Comparison of ENCODE assay signal across 16 cellular contexts in genomic region chr12:76872415-76872814, GRCh38. TPM values are rescaled to one million over a fixed set of nuclear protein-coding genes. Genes with fewer than 3 reads are reported as not detected.
DNase-seq lines count a peak whose midpoint lies in the region; ATAC-seq and TF ChIP-seq lines count a peak whose summit lies in the region.
"Had no signal": no experiment of that assay in that cellular context is flagged by ENCODE, and none has a peak within 500 bp of the region (broad histone marks: within the 10 kb centered on the region; RNA-seq: fewer than 3 reads in every experiment).

No MANE protein-coding gene starts in this region.

- WGBS in esophagus muscularis mucosa, result 86% methylated on average over 5 of the region's 5 CpGs

- H3K4me3 ChIP-seq in iPS-20b (ENCODE audit: low read length), result peak overlapping the region; percentile 44; the same call in 1 of the 2 replicates
- no peak overlapping the region for H3K4me3 ChIP-seq in brain microvascular endothelial cell (ENCODE audit: low read depth, low read length)
- H3K4me3 ChIP-seq in esophagus muscularis mucosa, result no peak overlapping the region
- H3K4me3 ChIP-seq: HAP-1 had no signal

- no peak for TF ChIP-seq EP300 in esophagus muscularis mucosa (IDR thresholded peaks at IDR 0.05)

- no peak for TF ChIP-seq POLR2A in esophagus muscularis mucosa (IDR thresholded peaks at IDR 0.05; ENCODE audit: low read depth)

- DNase-seq in NCI-H82 (lab: John Stamatoyannopoulos, UW), result peak; percentile 54
- DNase-seq in NCI-H82 treated with DMSO at 0.1 percent for 48 hours (lab: John Stamatoyannopoulos, UW; ENCODE audit: unreplicated experiment), result no peak
- DNase-seq in activated T-cell treated with anti-CD3 and anti-CD28 coated beads for 4 hours, result no peak
- no peak for DNase-seq in brain microvascular endothelial cell
- no peak for DNase-seq in esophagus muscularis mucosa (ENCODE audit: extremely low spot score)
- DNase-seq: BE2C; CD8-positive, alpha-beta T cell; NCI-H1417; NCI-H2029 treated with DMSO at 0.1 percent for 48 hours; NCI-H2171 treated with DMSO at 0.1 percent for 48 hours; NCI-H774 had no signal

- H3K27ac ChIP-seq in iPS-20b (ENCODE audit: low read length) (no peak overlapping the region), brain microvascular endothelial cell (no peak overlapping the region), esophagus muscularis mucosa (replicated peaks in 1 of 4) (peak overlapping the region in 2 of 4 donors; percentile 68 to 80)
- H3K27ac ChIP-seq: 22Rv1 had no signal

- TF ChIP-seq CTCF in brain (conservative IDR thresholded peaks at IDR 0.05), result no peak
- TF ChIP-seq CTCF in brain microvascular endothelial cell (IDR thresholded peaks at IDR 0.05; ENCODE audit: low read depth, low read length, missing control alignments), result no peak
- no peak for TF ChIP-seq CTCF in esophagus muscularis mucosa (IDR thresholded peaks at IDR 0.05)

- peaks cover 58% of the 10 kb centered on the region for H3K36me3 Mint-ChIP-seq in brain
- H3K36me3 Mint-ChIP-seq in activated T-helper 17 cell treated with anti-CD3 and anti-CD28 coated beads, Interleukin-2, amount 50 U/mL, for 72 hours (ENCODE audit: low read depth), result no peaks in the 10 kb centered on the region
- H3K36me3 Mint-ChIP-seq: CD8-positive, alpha-beta T cell had no signal

- in situ Hi-C loops in brain microvascular endothelial cell (cut with HindIII; ENCODE audit: low pct_ligation_motif_present, low sequenced_read_pairs), result no loop called here

- H3K4me1 Mint-ChIP-seq in brain, result peaks cover 90% of the 10 kb centered on the region
- no peaks in the 10 kb centered on the region for H3K4me1 Mint-ChIP-seq in activated T-helper 17 cell treated with anti-CD3 and anti-CD28 coated beads, Interleukin-2, amount 50 U/mL, for 72 hours

- H3K27me3 ChIP-seq in iPS-20b (ENCODE audit: insufficient read depth, low read length) (no peaks in the 10 kb centered on the region), brain microvascular endothelial cell (replicated peaks) (no peaks in the 10 kb centered on the region), esophagus muscularis mucosa (no peaks in the 10 kb centered on the region)

- no peak for ATAC-seq in activated T-helper 17 cell treated with anti-CD3 and anti-CD28 coated beads, Interleukin-2, amount 50 U/mL, for 72 hours (replicated peaks)
- ATAC-seq: CD8-positive, alpha-beta T cell had no signal

- H3K9me3 ChIP-seq in iPS-20b (ENCODE audit: insufficient read depth, low read depth, low read length) (no peaks in the 10 kb centered on the region), esophagus muscularis mucosa (no peaks in the 10 kb centered on the region)
- H3K9me3 ChIP-seq: BE2C, HAP-1 had no signal

- peak overlapping the region in 4 of 5 experiments; percentile 27 to 95 (median 47) for H3K27ac Mint-ChIP-seq in brain
- H3K27ac Mint-ChIP-seq in activated T-helper 17 cell treated with anti-CD3 and anti-CD28 coated beads, Interleukin-2, amount 50 U/mL, for 72 hours, result no peak overlapping the region
- H3K27ac Mint-ChIP-seq: CD8-positive, alpha-beta T cell had no signal

- peaks cover 0 to 3% (median 0%) of the 10 kb centered on the region in 5 experiments for H3K9me3 Mint-ChIP-seq in brain
- H3K9me3 Mint-ChIP-seq in activated T-helper 17 cell treated with anti-CD3 and anti-CD28 coated beads, Interleukin-2, amount 50 U/mL, for 72 hours, result no peaks in the 10 kb centered on the region
- H3K9me3 Mint-ChIP-seq: CD8-positive, alpha-beta T cell had no signal

- intact Hi-C loops in esophagus muscularis mucosa (cut with DNase I), result loop anchor here (10.0 kb wide), 1 partner anchor 48 kb away; no protein-coding TSS in a partner anchor

- H3K27me3 Mint-ChIP-seq in brain, result no peaks in the 10 kb centered on the region
- H3K27me3 Mint-ChIP-seq in activated T-helper 17 cell treated with anti-CD3 and anti-CD28 coated beads, Interleukin-2, amount 50 U/mL, for 72 hours, result peaks cover 45% of the 10 kb centered on the region

- H3K4me1 ChIP-seq in iPS-20b (ENCODE audit: insufficient read depth, low read length), result peaks cover 30% of the 10 kb centered on the region; the same call in 1 of the 2 replicates
- peaks cover 5 to 82% (median 63%) of the 10 kb centered on the region in 4 donors for H3K4me1 ChIP-seq in esophagus muscularis mucosa
- H3K4me1 ChIP-seq: BE2C had no signal

- H3K4me3 Mint-ChIP-seq in brain, result peak overlapping the region in 2 of 5 experiments; percentile 51 to 62
- no peak overlapping the region for H3K4me3 Mint-ChIP-seq in activated T-helper 17 cell treated with anti-CD3 and anti-CD28 coated beads, Interleukin-2, amount 50 U/mL, for 72 hours
- H3K4me3 Mint-ChIP-seq: CD8-positive, alpha-beta T cell had no signal

- 0 out of 2 replicates have a peak, but pooled peaks cover 3% of the 10 kb centered on the region for H3K36me3 ChIP-seq in iPS-20b (ENCODE audit: insufficient read depth, low read depth, low read length)
- H3K36me3 ChIP-seq in brain microvascular endothelial cell (replicated peaks), result no peaks in the 10 kb centered on the region
- no peaks in the 10 kb centered on the region for H3K36me3 ChIP-seq in esophagus muscularis mucosa
- H3K36me3 ChIP-seq: BE2C, HAP-1 had no signal

- no peak overlapping the region; the same call in 1 of the 2 replicates for H3K9ac ChIP-seq in iPS-20b (ENCODE audit: low read depth, low read length)

RNA-seq across cellular contexts. Expression of gene CSRP2, which starts 6.4 kb away (rescaled TPM):
- 39.6 TPM for polyA plus RNA-seq in brain (ENCODE audit: insufficient read depth, low read depth, low replicate concordance)
- 1 to 10 TPM; 1.2 to 3.1 TPM for total RNA-seq in activated T-helper 17 cell treated with anti-CD3 and anti-CD28 coated beads, Interleukin-2, amount 50 U/mL, for 72 hours
- total RNA-seq in esophagus muscularis mucosa, result 100 to 1,000 TPM in 1 of 4 donors, 10 to 100 TPM in 3; 46.1 to 129 (median 74.8) TPM
- total RNA-seq: CD8-positive, alpha-beta T cell had no signal

Comparison
In these comparisons a context has a peak if more than half of its experiments do, and no peak if none do; other contexts are left out.
1. RNA of gene CSRP2, which starts 6.4 kb away (total RNA-seq): 46.1 to 129 TPM in esophagus muscularis mucosa; 1.2 to 3.1 TPM in activated T-helper 17 cell treated with anti-CD3 and anti-CD28 coated beads, Interleukin-2, amount 50 U/mL, for 72 hours; every median in the first group is over 10 times any median in the second.